1 cellular context compared by ENCODE assay signal in genomic region chr19:41305923-41306322, GRCh38.
TF ChIP-seq lines count a peak whose summit lies in the region.

No MANE protein-coding gene starts in this region.

TF ChIP-seq in K562, 482 proteins besides CTCF, POLR2A, EP300 and RAD21:
- TF ChIP-seq HNRNPL (IDR thresholded peaks at IDR 0.05; ENCODE audit: low read depth, low read length): no peak
- TF ChIP-seq NUFIP1 (IDR thresholded peaks at IDR 0.05; ENCODE audit: partially characterized antibody): no peak
- no peak for TF ChIP-seq ZZZ3 (IDR thresholded peaks at IDR 0.05)
- no peak for TF ChIP-seq HMBOX1 (IDR thresholded peaks at IDR 0.05)
- TF ChIP-seq RNF219 (CRISPR knock-in tag; IDR thresholded peaks at IDR 0.05): no peak
- TF ChIP-seq ATF6 (CRISPR knock-in tag; IDR thresholded peaks at IDR 0.05): no peak
